Comparison of ENCODE assay signal across 14 cellular contexts in the genomic region with DNA sequence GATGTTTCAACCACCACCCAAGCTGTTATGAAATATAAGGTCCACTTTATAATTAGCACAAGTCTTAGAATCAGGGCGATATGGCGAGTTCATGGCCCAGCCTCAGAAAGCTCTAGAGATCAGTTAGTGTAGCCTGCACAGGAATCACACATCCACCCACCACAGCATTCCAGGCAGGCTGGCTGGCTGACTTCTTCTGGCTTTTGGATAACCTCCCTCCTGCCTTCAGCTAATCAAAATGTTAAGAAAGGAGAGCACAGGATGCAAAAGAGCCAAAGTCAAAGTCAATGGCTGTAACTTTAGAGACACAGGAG. TPM values are rescaled to one million over a fixed set of nuclear protein-coding genes. Genes with fewer than 3 reads are reported as not detected.
A peak's percentile ranks its signal among the peaks of the same experiment; 100 is the strongest.
DNase-seq lines count a peak whose midpoint lies in the region; ATAC-seq, FAIRE-seq and TF ChIP-seq lines count a peak whose summit lies in the region.
"Had no signal": no experiment of that assay in that cellular context is flagged by ENCODE, and none has a peak within 500 bp of the region (broad histone marks: within the 10 kb centered on the region; RNA-seq: fewer than 3 reads in every experiment).

No MANE protein-coding gene starts in this region.

- peaks cover 55% of the 10 kb centered on the region for H3K79me2 ChIP-seq in parathyroid adenoma

- H3K36me3 ChIP-seq in parathyroid adenoma (ENCODE audit: control insufficient read depth, insufficient read depth, low read length), result no peaks in the 10 kb centered on the region

- intact Hi-C loops in Right ventricle myocardium inferior (cut with DNase I), result no loop called here

- no peak overlapping the region for H3K4me2 ChIP-seq in parathyroid adenoma (ENCODE audit: low read length)

- FAIRE-seq in GM19239 (lab: Jason Lieb, UNC), result no peak
- FAIRE-seq: HTR-8/SVneo had no signal

- H3K27ac ChIP-seq in parathyroid adenoma (peak overlapping the region; percentile 69), foreskin keratinocyte (no peak overlapping the region)
- H3K27ac ChIP-seq: VCaP had no signal

- H3K27me3 ChIP-seq in parathyroid adenoma (ENCODE audit: control insufficient read depth, insufficient read depth, low read length), result no peaks in the 10 kb centered on the region
- no peaks in the 10 kb centered on the region for H3K27me3 ChIP-seq in foreskin keratinocyte
- H3K27me3 ChIP-seq: spleen had no signal

- no peak overlapping the region for H3K9ac ChIP-seq in parathyroid adenoma

- H3K4me3 ChIP-seq in parathyroid adenoma (ENCODE audit: low read depth, low read length), result no peak overlapping the region
- H3K4me3 ChIP-seq: spleen had no signal

- peak; percentile 64 for ATAC-seq in SK-N-SH treated with all-trans-retinoic acid at 6 μM for 48 hours
- ATAC-seq in Right ventricle myocardium inferior, result peak; percentile 65
- ATAC-seq in foreskin keratinocyte, result no peak
- ATAC-seq in esophagus mucosa, result no peak

- no peak overlapping the region for H2AFZ ChIP-seq in parathyroid adenoma

- H3K9me3 ChIP-seq in parathyroid adenoma (ENCODE audit: control insufficient read depth, low read length), result no peaks in the 10 kb centered on the region
- H3K9me3 ChIP-seq: spleen had no signal

- peak; percentile 67 for DNase-seq in AG20443 (ENCODE audit: low spot score)
- no peak for DNase-seq in Right ventricle myocardium inferior (ENCODE audit: missing footprints)
- no peak for DNase-seq in HPDE6-E6E7 (ENCODE audit: extremely low spot score)
- DNase-seq in foreskin keratinocyte, result no peak
- DNase-seq in GM19239 (ENCODE audit: insufficient read length, low spot score), result no peak
- DNase-seq: activated gamma-delta T cell; CD8-positive, alpha-beta memory T cell; NCI-H187 treated with DMSO at 0.1 percent for 48 hours; spleen had no signal

- H3K4me1 ChIP-seq in parathyroid adenoma, result peaks cover 52% of the 10 kb centered on the region
- peaks cover 18% of the 10 kb centered on the region for H3K4me1 ChIP-seq in foreskin keratinocyte

- TF ChIP-seq CTCF in parathyroid adenoma (IDR thresholded peaks at IDR 0.05) (no peak), foreskin keratinocyte (conservative IDR thresholded peaks at IDR 0.05) (no peak)

TF ChIP-seq in SK-N-SH treated with all-trans-retinoic acid at 6 μM for 48 hours, 23 proteins besides CTCF, POLR2A, EP300 and RAD21:
- TF ChIP-seq TCF4 (CRISPR knock-in tag; IDR thresholded peaks at IDR 0.05; ENCODE audit: borderline replicate concordance), result no peak
- TF ChIP-seq ESRRG (CRISPR knock-in tag; IDR thresholded peaks at IDR 0.05), result no peak

RNA-seq across cellular contexts. Expression of a gene that starts 15.3 kb away (rescaled TPM):
- total RNA-seq in Right ventricle myocardium inferior (11.7 TPM), foreskin keratinocyte (10.0 and 11.2 TPM in 2 replicates), esophagus mucosa (9.3 TPM)
- polyA plus RNA-seq in foreskin keratinocyte, result 6.1 and 6.6 TPM in 2 replicates

Comparison
In these comparisons a context has a peak if more than half of its experiments do, and no peak if none do; other contexts are left out.
1. ATAC-seq: peak in SK-N-SH treated with all-trans-retinoic acid at 6 μM for 48 hours (single experiment) and Right ventricle myocardium inferior (single experiment); none in foreskin keratinocyte (single experiment) and esophagus mucosa (single experiment).